ENCODE assay signal across 28 cellular contexts in genomic region chr1:188402986-188403385, GRCh38.
"Had no signal": no experiment of that assay in that cellular context is flagged by ENCODE, and none has a peak within 500 bp of the region (broad histone marks: within the 10 kb centered on the region; RNA-seq: fewer than 3 reads in every experiment).

No MANE protein-coding gene starts in this region.

- H3K9me3 ChIP-seq: lower lobe of right lung, neutrophil, ovary, right lobe of liver, upper lobe of right lung had no signal

- H3K4me1 ChIP-seq: left lung, lower lobe of right lung, neural progenitor cell, right atrium auricular region, right lobe of liver, upper lobe of right lung had no signal

- H3K27me3 ChIP-seq: left lung, neural progenitor cell, neutrophil, ovary, right atrium auricular region, right lobe of liver, upper lobe of right lung had no signal

- DNase-seq: hypothalamus; immature natural killer cell; kidney; left colon; left lung; lower lobe of right lung; mammary epithelial cell; mesendoderm; naive B cell; natural killer cell; nephron progenitor cell; occipital lobe; ovary; right lobe of liver; stimulated activated CD4-positive, alpha-beta T cell treated with anti-CD3 and anti-CD28 coated beads, Interleukin-1b, Interleukin-23, amount 100 ng/mL, for 48 hours; stimulated activated CD4-positive, alpha-beta T cell treated with anti-CD3 and anti-CD28 coated beads, Interleukin-2, amount 100 ng/mL, for 48 hours; stimulated activated CD4-positive, alpha-beta T cell treated with anti-CD3 and anti-CD28 coated beads, Interleukin-4, amount 100 ng/mL, for 4 hours; stimulated activated CD8-positive, alpha-beta memory T cell treated with anti-CD3 and anti-CD28 coated beads, Interleukin-4, amount 100 ng/mL, for 48 hours; stimulated activated naive CD4-positive, alpha-beta T cell treated with Interleukin-2 at 50 U/mL for 16 hours; stimulated activated naive CD8-positive, alpha-beta T cell treated with anti-CD3 and anti-CD28 coated beads, Interleukin-15, amount 100 ng/mL, for 72 hours; substantia nigra; trophoblast cell; upper lobe of right lung had no signal

- H3K4me2 ChIP-seq: neural progenitor cell, smooth muscle cell had no signal

- H3K27ac ChIP-seq: left lung, lower lobe of right lung, neural progenitor cell, neutrophil, ovary, right atrium auricular region, right lobe of liver, upper lobe of right lung had no signal

- H3K36me3 ChIP-seq: left lung, lower lobe of right lung, neural progenitor cell, neutrophil, ovary, right atrium auricular region, right lobe of liver, upper lobe of right lung had no signal

- ATAC-seq: left colon; left lung; lower lobe of right lung; natural killer cell; right lobe of liver; stimulated activated memory B cell treated with anti-CD40 and anti-IgM and Interleukin-4, amounts not matched to agents 10 μg/mL and 1 μg/mL and 100 μg/mL, for 72 hours; stimulated activated naive CD8-positive, alpha-beta T cell treated with anti-CD3 and anti-CD28 coated beads, Interleukin-15, amount 100 ng/mL, for 72 hours; upper lobe of right lung had no signal

- H3K4me3 ChIP-seq: left lung, lower lobe of right lung, neural progenitor cell, ovary, right atrium auricular region, right lobe of liver, smooth muscle cell, upper lobe of right lung had no signal

- H2AFZ ChIP-seq: neural progenitor cell had no signal
